22 cellular contexts compared by ENCODE assay signal in genomic region chr22:49048591-49048990, GRCh38.
"Had no signal": no experiment of that assay in that cellular context is flagged by ENCODE, and none has a peak within 500 bp of the region (broad histone marks: within the 10 kb centered on the region; RNA-seq: fewer than 3 reads in every experiment).

No MANE protein-coding gene starts in this region.

- ATAC-seq: activated naive CD4-positive, alpha-beta T cell treated with anti-CD3 and anti-CD28 coated beads, Interleukin-2, amount 50 U/mL, for 72 hours; activated T-cell treated with anti-CD3 and anti-CD28 coated beads, Interleukin-2, amount 50 U/mL, for 72 hours; esophagus mucosa; T-helper 17 cell; WTC11 had no signal

- DNase-seq: activated CD4-positive, alpha-beta memory T cell treated with anti-CD3 and anti-CD28 coated beads, Interleukin-2, amount 10 ng/mL, durations not matched to agents 7 days and 5 days; activated CD4-positive, alpha-beta T cell treated with anti-CD3 and anti-CD28 coated beads for 1 hour; activated CD4-positive, alpha-beta T cell treated with anti-CD3 and anti-CD28 coated beads for 4 hours; activated CD4-positive, alpha-beta T cell treated with anti-CD3 and anti-CD28 coated beads, Interleukin-2, amount 10 ng/mL, durations not matched to agents 7 days and 5 days; activated CD4-positive, alpha-beta T cell treated with anti-CD3 and anti-CD28 coated beads, Interleukin-2, amount 50 U/mL, for 4 hours; activated CD8-positive, alpha-beta memory T cell treated with anti-CD3 and anti-CD28 coated beads, Interleukin-2, amount 50 U/mL, for 48 hours; activated naive CD4-positive, alpha-beta T cell; activated naive CD4-positive, alpha-beta T cell treated with anti-CD3 and anti-CD28 coated beads, Interleukin-2, amount 10 ng/mL, durations not matched to agents 7 days and 5 days; activated naive CD8-positive, alpha-beta T cell treated with anti-CD3 and anti-CD28 coated beads, Interleukin-2, amount 10 ng/mL, durations not matched to agents 7 days and 5 days; activated T-cell treated with anti-CD3 and anti-CD28 coated beads for 4 hours; activated T-cell treated with anti-CD3 and anti-CD28 coated beads, Interleukin-2, amount 50 U/mL, for 24 hours; activated T-cell treated with anti-CD3 and anti-CD28 coated beads, Interleukin-2, amount 50 U/mL, for 72 hours; effector memory CD4-positive, alpha-beta T cell; endodermal cell; foreskin fibroblast; T-helper 1 cell; T-helper 17 cell; T1000 had no signal

- FAIRE-seq: frontal cortex had no signal
